1 cellular context compared by ENCODE assay signal in genomic region chr1:27074175-27074780, GRCh38.
TF ChIP-seq lines count a peak whose summit lies in the region.

No MANE protein-coding gene starts in this region.

TF ChIP-seq in IMR-90, 13 proteins besides CTCF, POLR2A, EP300 and RAD21:
- TF ChIP-seq MXI1 (IDR thresholded peaks at IDR 0.05; ENCODE audit: borderline replicate concordance, low read depth, low read length) (no peak), SMC3 (IDR thresholded peaks at IDR 0.05; ENCODE audit: low read depth, low read length) (no peak), MAFK (IDR thresholded peaks at IDR 0.05; ENCODE audit: low read depth, low read length) (no peak), CEBPB (IDR thresholded peaks at IDR 0.05; ENCODE audit: low read depth, low read length) (no peak), FOS (IDR thresholded peaks at IDR 0.05; ENCODE audit: low read depth, low read length) (no peak), NFE2L2 (IDR thresholded peaks at IDR 0.05; ENCODE audit: low read depth, low read length) (no peak), BHLHE40 (IDR thresholded peaks at IDR 0.05; ENCODE audit: low read depth, low read length) (no peak), ELK1 (IDR thresholded peaks at IDR 0.05; ENCODE audit: borderline replicate concordance, low read depth, low read length) (no peak)
